In genomic region chr14:95515523-95516517, GRCh38 we compare ENCODE assay signal across 8 cellular contexts. TPM values are rescaled to one million over a fixed set of nuclear protein-coding genes. Genes with fewer than 3 reads are reported as not detected.
DNase-seq lines count a peak whose midpoint lies in the region; ATAC-seq and TF ChIP-seq lines count a peak whose summit lies in the region.

No MANE protein-coding gene starts in this region.

- peak in 2 of 4 experiments; percentile 21 to 35 for TF ChIP-seq CTCF in prostate gland (IDR thresholded peaks at IDR 0.05)
- TF ChIP-seq CTCF in uterus (IDR thresholded peaks at IDR 0.05), result peak in 2 of 4 experiments; percentile 39 to 40

- intact Hi-C loops in Right ventricle myocardium superior (cut with DNase I) (loop anchor here (5.0 kb wide), 1 partner anchor 49 kb away; no protein-coding TSS in a partner anchor), prostate gland (cut with DNase I) (no loop called here), uterus (cut with DNase I; ENCODE audit: low total_unique reads) (no loop called here)

- no peaks in the 10 kb centered on the region for H3K27me3 ChIP-seq in prostate gland (replicated peaks; ENCODE audit: insufficient read depth)
- H3K27me3 ChIP-seq in uterus, result no peaks in the 10 kb centered on the region

- no peaks in the 10 kb centered on the region for H3K9me3 ChIP-seq in prostate gland
- H3K9me3 ChIP-seq in uterus, result no peaks in the 10 kb centered on the region

- no peaks in the 10 kb centered on the region for H3K36me3 ChIP-seq in prostate gland
- H3K36me3 ChIP-seq in uterus, result no peaks in the 10 kb centered on the region

- peaks cover 4% of the 10 kb centered on the region for H3K4me1 ChIP-seq in prostate gland (replicated peaks)
- peaks cover 0 to 9% of the 10 kb centered on the region in 2 donors for H3K4me1 ChIP-seq in uterus

- 7% methylated on average over 42 of the region's 48 CpGs for WGBS in prostate gland

- H3K4me3 ChIP-seq in prostate gland, result peak overlapping the region; percentile 63 to 66
- peak overlapping the region; percentile 51 to 63 for H3K4me3 ChIP-seq in uterus

- peak overlapping the region; percentile 66 to 69 for H3K27ac ChIP-seq in prostate gland
- peak overlapping the region; percentile 89 to 91 for H3K27ac ChIP-seq in uterus

- ATAC-seq in GM19452 (IDR thresholded peaks at IDR 0.05; ENCODE audit: unreplicated experiment) (peak; percentile 84), HG03571 (IDR thresholded peaks at IDR 0.05; ENCODE audit: unreplicated experiment) (peak; percentile 84), Right ventricle myocardium superior (ENCODE audit: poor library complexity) (peak; percentile 67)

- TF ChIP-seq POLR2A in Raji (IDR thresholded peaks at IDR 0.05; ENCODE audit: insufficient read depth, low read depth, low read length), result 0 out of 2 replicates have a peak, but pooled peaks have one; percentile 30
- TF ChIP-seq POLR2A in prostate gland (IDR thresholded peaks at IDR 0.05), result no peak
- no peak for TF ChIP-seq POLR2A in uterus (IDR thresholded peaks at IDR 0.05)

- DNase-seq in COR-L47 (lab: John Stamatoyannopoulos, UW) (peak; percentile 79), Right ventricle myocardium superior (peak; percentile 86), prostate gland (ENCODE audit: low spot score) (no peak), uterus (peak in 1 of 2 donors; percentile 66)
- DNase-seq in activated naive CD4-positive, alpha-beta T cell (lab: John Stamatoyannopoulos, UW), result peak; percentile 17 to 68 (median 46)

RNA-seq across cellular contexts. Expression of gene SYNE3, which starts 0.6 kb away (rescaled TPM):
- total RNA-seq in Right ventricle myocardium superior (15.1 TPM), prostate gland (10 to 100 TPM in 1 of 2 donors, 1 to 10 TPM in 1; 3.4 to 29.5 TPM), uterus (10 to 100 TPM in 2 of 4 donors, 1 to 10 TPM in 2; 4.9 to 36.1 (median 15.2) TPM)

RNA-seq across cellular contexts. Expression of gene GLRX5, which starts 19.0 kb away (rescaled TPM):
- 85.4 TPM for total RNA-seq in Right ventricle myocardium superior
- 10 to 100 TPM; 56.2 to 93.0 TPM for total RNA-seq in prostate gland
- total RNA-seq in uterus, result 10 to 100 TPM in 3 of 4 donors, 1 to 10 TPM in 1; 5.9 to 40.3 (median 23.7) TPM
